Comparison of ENCODE assay signal across 8 cellular contexts in the genomic region with DNA sequence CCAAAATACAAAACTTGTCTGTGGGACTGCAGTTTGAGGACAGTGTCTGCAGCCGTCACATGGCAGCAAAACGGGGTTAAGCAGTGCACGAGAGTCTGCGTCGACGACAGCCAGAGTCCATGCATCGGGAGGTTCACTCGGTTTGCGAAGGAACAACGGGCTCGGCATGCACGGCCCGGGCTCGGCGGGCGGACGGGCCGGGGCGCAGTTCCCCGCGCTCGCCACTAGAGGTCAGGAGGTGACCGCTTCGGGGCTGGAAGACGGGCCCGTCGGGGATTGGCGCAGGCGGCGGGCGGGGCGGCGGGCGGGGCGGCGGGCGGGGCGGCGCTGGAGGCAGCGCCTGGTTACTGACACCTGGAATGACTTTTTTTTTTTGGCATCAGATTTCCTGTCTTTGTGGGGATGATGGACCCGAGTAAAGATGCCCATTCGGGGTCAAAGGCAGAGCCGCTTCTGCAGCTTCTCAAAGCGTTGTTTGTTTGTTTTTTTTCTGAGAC. TPM values are rescaled to one million over a fixed set of nuclear protein-coding genes. Genes with fewer than 3 reads are reported as not detected.
DNase-seq lines count a peak whose midpoint lies in the region; ATAC-seq, FAIRE-seq and TF ChIP-seq lines count a peak whose summit lies in the region.

No MANE protein-coding gene starts in this region.

- no peaks in the 10 kb centered on the region for H3K4me1 Mint-ChIP-seq in endothelial cell (ENCODE audit: unreplicated experiment)

- H3K4me3 ChIP-seq in NT2/D1 (ENCODE audit: insufficient read length, low read depth), result no peak overlapping the region

- H3K27me3 ChIP-seq in NT2/D1 (ENCODE audit: insufficient read depth, insufficient read length), result peaks cover 3% of the 10 kb centered on the region

- DNase-seq in D721Med (ENCODE audit: insufficient read length, low spot score) (peak; percentile 91), NT2/D1 (ENCODE audit: low read depth, low spot score) (peak; percentile 30), endothelial cell (ENCODE audit: low spot score) (peak; percentile 96), mucosa of gallbladder (ENCODE audit: low spot score) (peak; percentile 84)
- DNase-seq in activated CD8-positive, alpha-beta memory T cell treated with anti-CD3 and anti-CD28 coated beads, Interleukin-2, amount 50 U/mL, for 24 hours (ENCODE audit: extremely low read depth), result peak; percentile 52
- DNase-seq in stimulated activated CD8-positive, alpha-beta memory T cell treated with anti-CD3 and anti-CD28 coated beads, Interleukin-4, amount 100 ng/mL, for 1 hour (ENCODE audit: low read depth in 2 of 2, low spot score in 1 of 2), result peak; percentile 70 to 71

- no peaks in the 10 kb centered on the region for H3K36me3 Mint-ChIP-seq in endothelial cell (ENCODE audit: low read depth, unreplicated experiment)

- ATAC-seq in HG02938 (IDR thresholded peaks at IDR 0.05; ENCODE audit: unreplicated experiment) (peak; percentile 61), HG03159 (IDR thresholded peaks at IDR 0.05; ENCODE audit: unreplicated experiment) (no peak)

- H3K27me3 Mint-ChIP-seq in endothelial cell (ENCODE audit: unreplicated experiment), result peaks cover 6% of the 10 kb centered on the region

- H3K9me3 ChIP-seq in NT2/D1 (ENCODE audit: insufficient read depth, low read length), result no peaks in the 10 kb centered on the region; the same call in 1 of the 2 replicates

- H3K27ac Mint-ChIP-seq in endothelial cell (ENCODE audit: unreplicated experiment), result no peak overlapping the region

- FAIRE-seq in D721Med (lab: Jason Lieb, UNC), result no peak

- no peaks in the 10 kb centered on the region for H3K9me3 Mint-ChIP-seq in endothelial cell (ENCODE audit: unreplicated experiment)

- no peaks in the 10 kb centered on the region for H3K36me3 ChIP-seq in NT2/D1 (ENCODE audit: insufficient read depth, insufficient read length, low read length)

- H3K4me1 ChIP-seq in NT2/D1 (ENCODE audit: insufficient read depth, insufficient read length), result no peaks in the 10 kb centered on the region

- no peak overlapping the region for H3K4me3 Mint-ChIP-seq in endothelial cell (ENCODE audit: unreplicated experiment)

- TF ChIP-seq CTCF in D721Med (IDR thresholded peaks at IDR 0.05; ENCODE audit: insufficient read depth, missing control alignments) (peak; percentile 37), endothelial cell (IDR thresholded peaks at IDR 0.05; ENCODE audit: unreplicated experiment) (peak; percentile 98)

- H3K9ac ChIP-seq in NT2/D1 (ENCODE audit: insufficient read length, low read depth), result no peak overlapping the region

RNA-seq across cellular contexts. Expression of a gene that starts 6.5 kb away (rescaled TPM):
- not detected for total RNA-seq in endothelial cell (ENCODE audit: unreplicated experiment)
- not detected for total RNA-seq in mucosa of gallbladder

RNA-seq across cellular contexts. Expression of a gene that starts 37.6 kb away (rescaled TPM):
- total RNA-seq in endothelial cell (ENCODE audit: unreplicated experiment), result 0.33 TPM
- 4.5 TPM for total RNA-seq in mucosa of gallbladder

Comparison
In these comparisons a context has a peak if more than half of its experiments do, and no peak if none do; other contexts are left out.
1. DNase-seq: peak in every context shown above with its lines; median percentile 96 in endothelial cell; 91 in D721Med; 84 in mucosa of gallbladder; 70 in stimulated activated CD8-positive, alpha-beta memory T cell treated with anti-CD3 and anti-CD28 coated beads, Interleukin-4, amount 100 ng/mL, for 1 hour; 52 in activated CD8-positive, alpha-beta memory T cell treated with anti-CD3 and anti-CD28 coated beads, Interleukin-2, amount 50 U/mL, for 24 hours; 30 in NT2/D1.